8 cellular contexts compared by ENCODE assay signal in the genomic region with DNA sequence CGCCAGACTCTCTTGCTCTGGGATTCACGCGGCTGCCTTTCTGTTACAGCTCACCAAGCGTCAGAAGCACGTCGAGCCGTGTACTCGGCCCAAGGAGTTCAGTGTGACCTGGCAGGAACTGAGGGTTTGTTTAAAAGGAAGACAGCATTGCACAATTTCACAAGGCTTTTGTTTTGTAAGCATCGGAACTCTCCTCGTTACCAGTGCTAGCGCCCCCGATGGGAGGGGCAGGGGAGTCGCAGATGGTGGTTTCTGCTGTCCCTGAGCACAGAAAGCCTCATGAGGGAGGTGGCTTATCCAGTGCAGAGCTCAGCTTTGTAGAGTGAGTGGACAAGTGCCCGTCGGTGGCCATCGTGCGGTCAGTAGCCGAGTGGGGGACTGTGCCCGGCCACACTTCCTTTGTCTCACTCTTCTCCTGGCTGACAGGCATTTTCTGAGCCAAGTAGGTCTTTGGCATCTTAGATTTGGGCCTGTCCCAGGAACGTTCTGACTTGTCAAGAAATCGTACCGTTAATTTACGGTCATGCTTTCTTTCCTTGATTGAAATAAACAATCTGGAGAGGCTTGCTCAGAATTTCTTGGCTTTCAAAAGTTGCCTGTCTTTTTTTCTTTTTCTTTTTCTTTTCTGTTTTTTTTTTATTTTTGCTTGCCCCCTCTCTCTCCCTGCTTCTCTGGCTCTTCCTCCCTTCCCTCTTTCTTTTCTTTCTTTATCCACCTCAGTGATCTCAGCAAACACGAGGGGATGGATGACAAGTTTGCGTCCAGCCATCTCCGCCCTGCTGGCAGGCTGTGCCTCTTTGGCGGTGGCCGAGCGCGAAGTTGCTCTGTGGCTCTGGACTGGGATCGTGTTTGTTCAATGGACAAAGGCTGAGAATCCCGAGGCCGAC. TPM values are rescaled to one million over a fixed set of nuclear protein-coding genes. Genes with fewer than 3 reads are reported as not detected.
DNase-seq lines count a peak whose midpoint lies in the region; ATAC-seq and TF ChIP-seq lines count a peak whose summit lies in the region.

No MANE protein-coding gene starts in this region.

- H3K4me1 ChIP-seq in OCI-LY3 (ENCODE audit: low read length) (peaks cover 25% of the 10 kb centered on the region), endodermal cell (ENCODE audit: control insufficient read depth, insufficient read depth, low read length) (no peaks in the 10 kb centered on the region), urinary bladder (ENCODE audit: insufficient read depth) (no peaks in the 10 kb centered on the region)

- peaks cover 91% of the 10 kb centered on the region for H3K79me2 ChIP-seq in OCI-LY3 (ENCODE audit: low read length)

- DNase-seq in GM10248 (ENCODE audit: extremely low spot score), result peak; percentile 47
- DNase-seq in endodermal cell, result peak; percentile 83
- DNase-seq in mesothelial cell of epicardium (ENCODE audit: low spot score in 2 of 2, unreplicated experiment in 2 of 2), result no peak
- no peak for DNase-seq in NCI-H1048 (lab: John Stamatoyannopoulos, UW)

- peaks cover 25% of the 10 kb centered on the region for H3K36me3 ChIP-seq in OCI-LY3 (replicated peaks; ENCODE audit: low read depth, low read length)
- H3K36me3 ChIP-seq in endodermal cell (ENCODE audit: control insufficient read depth, insufficient read depth, low read length), result peaks cover 7% of the 10 kb centered on the region
- no peaks in the 10 kb centered on the region for H3K36me3 ChIP-seq in urinary bladder (ENCODE audit: insufficient read depth)

- POLR2A ChIA-PET in GM10248 (lab: Yijun Ruan, JAX), result no interaction called here

- H3K4me3 Mint-ChIP-seq in endodermal cell, result no peak overlapping the region
- H3K4me3 Mint-ChIP-seq in mesothelial cell of epicardium, result no peak overlapping the region

- H4K20me1 ChIP-seq in OCI-LY3 (ENCODE audit: insufficient read depth, low read length), result peaks cover 93% of the 10 kb centered on the region

- H3K27ac Mint-ChIP-seq in endodermal cell (peak overlapping the region; percentile 88), mesothelial cell of epicardium (peak overlapping the region; percentile 69)

- H3K9me3 Mint-ChIP-seq in endodermal cell (no peaks in the 10 kb centered on the region), mesothelial cell of epicardium (no peaks in the 10 kb centered on the region)

- H3K27ac ChIP-seq in OCI-LY3 (ENCODE audit: low read length), result no peak overlapping the region
- peak overlapping the region; percentile 66 for H3K27ac ChIP-seq in endodermal cell (ENCODE audit: low read depth, low read length)
- peak overlapping the region; percentile 76 for H3K27ac ChIP-seq in urinary bladder (ENCODE audit: low read depth)

- peaks cover 11% of the 10 kb centered on the region for H3K36me3 Mint-ChIP-seq in endodermal cell (ENCODE audit: low read depth)
- no peaks in the 10 kb centered on the region for H3K36me3 Mint-ChIP-seq in mesothelial cell of epicardium

- no peak for TF ChIP-seq CTCF in GM10248 (IDR thresholded peaks at IDR 0.05; ENCODE audit: control extremely low read depth, extremely low read depth, low read depth, missing control alignments)
- peak; percentile 16; the same call in 1 of the 2 replicates for TF ChIP-seq CTCF in OCI-LY3 (IDR thresholded peaks at IDR 0.05; ENCODE audit: low read depth, low read length)
- peak; percentile 65 for TF ChIP-seq CTCF in endodermal cell (conservative IDR thresholded peaks at IDR 0.05)
- no peak for TF ChIP-seq CTCF in mesothelial cell of epicardium (IDR thresholded peaks at IDR 0.05; ENCODE audit: unreplicated experiment)

- H3K4me3 ChIP-seq in OCI-LY3 (ENCODE audit: low read length), result no peak overlapping the region
- no peak overlapping the region for H3K4me3 ChIP-seq in endodermal cell (ENCODE audit: low read length)
- no peak overlapping the region for H3K4me3 ChIP-seq in urinary bladder (ENCODE audit: low read depth, low read length)

- CTCF ChIA-PET in GM10248 (lab: Yijun Ruan, JAX), result interaction anchor here (1.6 kb wide), 1 partner anchor 12 kb away, joined by 4 read pairs; no protein-coding TSS in a partner anchor

- no peaks in the 10 kb centered on the region for H3K9me3 ChIP-seq in OCI-LY3 (ENCODE audit: insufficient read depth, low read length)
- H3K9me3 ChIP-seq in endodermal cell (ENCODE audit: control insufficient read depth, low read length), result no peaks in the 10 kb centered on the region

- H3K4me1 Mint-ChIP-seq in endodermal cell (peaks cover 8% of the 10 kb centered on the region), mesothelial cell of epicardium (peaks cover 42% of the 10 kb centered on the region)

- H3K9ac ChIP-seq in OCI-LY3 (ENCODE audit: low read length) (no peak overlapping the region), endodermal cell (ENCODE audit: extremely low read depth, low read length, poor library complexity, severe bottlenecking) (no peak overlapping the region)

- no peak for ATAC-seq in GM19395 (IDR thresholded peaks at IDR 0.05; ENCODE audit: unreplicated experiment)
- ATAC-seq in GM18519 (IDR thresholded peaks at IDR 0.05; ENCODE audit: low FRiP score, unreplicated experiment), result no peak

- no peaks in the 10 kb centered on the region for H3K27me3 Mint-ChIP-seq in endodermal cell (ENCODE audit: insufficient read depth)
- no peaks in the 10 kb centered on the region for H3K27me3 Mint-ChIP-seq in mesothelial cell of epicardium (ENCODE audit: low read depth)

- H3K27me3 ChIP-seq in OCI-LY3 (ENCODE audit: low read depth, low read length) (no peaks in the 10 kb centered on the region), endodermal cell (ENCODE audit: control insufficient read depth, insufficient read depth, low read length, poor library complexity, severe bottlenecking) (no peaks in the 10 kb centered on the region)

- H3K4me2 ChIP-seq in OCI-LY3 (ENCODE audit: low read length), result no peak overlapping the region

- WGBS in endodermal cell (ENCODE audit: insufficient coverage in 1 of 2, insufficient read length in 1 of 2), 2 experiments, result 93 to 94% methylated on average over 27 to 33 of the region's 33 CpGs
- WGBS in urinary bladder, result 21% methylated on average over 33 of the region's 33 CpGs

- no peak overlapping the region for H2AFZ ChIP-seq in OCI-LY3 (ENCODE audit: low read depth, low read length)

RNA-seq across cellular contexts. Expression of a gene that starts 7.7 kb away (rescaled TPM):
- total RNA-seq in endodermal cell, result 10 to 100 TPM; 27.8 to 38.5 TPM
- 38.5 TPM for polyA plus RNA-seq in endodermal cell (2013, experiment 1 of 2)
- polyA plus RNA-seq in endodermal cell (2013, experiment 2 of 2), result 33.4 TPM
- total RNA-seq in mesothelial cell of epicardium, result 71.6 to 80.5 TPM (median 74.0 TPM) in 3 replicates
- total RNA-seq in urinary bladder, result 14.3 TPM
- polyA plus RNA-seq in urinary bladder, result 19.5 TPM

Comparison
In these comparisons a context has a peak if more than half of its experiments do, and no peak if none do; other contexts are left out.
1. DNase-seq: peak in GM10248 (single experiment) and endodermal cell (single experiment); none in mesothelial cell of epicardium (0 of 2) and NCI-H1048 (single experiment).
2. CTCF ChIP-seq: peak in OCI-LY3 (single experiment) and endodermal cell (single experiment); none in GM10248 (single experiment) and mesothelial cell of epicardium (single experiment).